Comparison of ENCODE assay signal across 8 cellular contexts in the genomic region with DNA sequence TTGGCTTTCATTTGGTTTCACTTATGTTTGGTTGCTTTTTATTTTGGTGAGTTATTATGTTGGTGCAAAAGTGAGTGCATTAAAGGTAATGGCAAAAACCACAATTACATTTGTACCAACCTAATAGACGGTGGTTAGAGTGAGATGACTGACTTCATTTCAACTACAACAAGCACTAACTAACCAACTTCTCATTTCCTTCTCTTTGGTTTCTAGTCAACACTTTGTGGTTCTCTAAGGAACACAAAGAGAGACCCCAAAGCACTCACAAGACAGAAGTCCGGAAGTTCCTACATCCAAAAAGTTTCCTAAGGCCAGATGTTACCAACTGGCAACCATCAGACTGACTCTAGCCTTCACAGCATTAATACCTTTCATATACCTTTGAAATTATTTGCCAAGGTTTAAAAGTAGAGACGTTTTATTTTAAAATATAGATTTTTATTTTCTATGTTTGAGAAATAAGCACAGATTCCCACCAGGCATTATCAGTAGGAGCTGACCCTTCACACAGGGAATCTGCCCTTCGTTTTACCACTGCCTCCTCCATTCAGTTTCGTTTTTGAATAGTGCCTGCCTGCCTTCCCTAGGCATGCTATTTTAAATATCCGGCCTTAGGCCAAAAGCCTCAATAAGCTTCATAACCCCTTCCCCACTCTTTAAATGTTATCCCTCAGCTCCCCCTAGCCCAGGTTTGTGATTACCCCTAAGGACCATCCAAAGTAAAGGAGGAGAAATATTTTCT.
A peak's percentile ranks its signal among the peaks of the same experiment; 100 is the strongest.
DNase-seq lines count a peak whose midpoint lies in the region; ATAC-seq lines count a peak whose summit lies in the region.

No MANE protein-coding gene starts in this region.

- H3K27ac ChIP-seq in CD8-positive, alpha-beta memory T cell (ENCODE audit: low read depth, low read length): no peak overlapping the region

- H3K4me3 ChIP-seq in CD8-positive, alpha-beta memory T cell (ENCODE audit: low read length): no peak overlapping the region
- no peak overlapping the region for H3K4me3 ChIP-seq in H7 (ENCODE audit: insufficient read depth, low read depth, low read length)

- no peaks in the 10 kb centered on the region for H3K36me3 ChIP-seq in CD8-positive, alpha-beta memory T cell (ENCODE audit: insufficient read depth, low read length)
- no peaks in the 10 kb centered on the region for H3K36me3 ChIP-seq in H7 (replicated peaks; ENCODE audit: control insufficient read depth, insufficient read depth, low read length)

- peak overlapping the region; percentile 68 to 95 (median 86) for H3K27ac Mint-ChIP-seq in CD8-positive, alpha-beta memory T cell
- peak overlapping the region; percentile 78 for H3K27ac Mint-ChIP-seq in activated CD4-positive, alpha-beta memory T cell treated with anti-CD3 and anti-CD28 coated beads, Interleukin-2, amount 10 ng/mL, durations not matched to agents 7 days and 5 days

- H3K9me3 Mint-ChIP-seq in CD8-positive, alpha-beta memory T cell: peaks cover 0 to 2% (median 0%) of the 10 kb centered on the region in 5 donors
- peaks cover 19% of the 10 kb centered on the region for H3K9me3 Mint-ChIP-seq in activated CD4-positive, alpha-beta memory T cell treated with anti-CD3 and anti-CD28 coated beads, Interleukin-2, amount 10 ng/mL, durations not matched to agents 7 days and 5 days

- H3K4me1 Mint-ChIP-seq in CD8-positive, alpha-beta memory T cell: peaks cover 32 to 72% (median 45%) of the 10 kb centered on the region in 3 donors
- peaks cover 44% of the 10 kb centered on the region for H3K4me1 Mint-ChIP-seq in activated CD4-positive, alpha-beta memory T cell treated with anti-CD3 and anti-CD28 coated beads, Interleukin-2, amount 10 ng/mL, durations not matched to agents 7 days and 5 days

- H3K27me3 ChIP-seq in CD8-positive, alpha-beta memory T cell (ENCODE audit: insufficient read depth, low read length, poor library complexity, severe bottlenecking): no peaks in the 10 kb centered on the region
- no peaks in the 10 kb centered on the region for H3K27me3 ChIP-seq in H7 (ENCODE audit: control insufficient read depth, insufficient read depth, low read length)

- POLR2A ChIA-PET in CD8-positive, alpha-beta memory T cell (lab: Charles Lee): interaction anchor here (0.5 to 0.7 kb wide), 3 partner anchors 9 to 41 kb away, joined by 3 to 4 read pairs (median 3); no protein-coding TSS in a partner anchor
- POLR2A ChIA-PET in activated CD4-positive, alpha-beta memory T cell treated with anti-CD3 and anti-CD28 coated beads, Interleukin-2, amount 10 ng/mL, durations not matched to agents 7 days and 5 days (lab: Charles Lee): interaction anchor here (0.9 to 1.7 kb wide), 2 partner anchors 27 to 31 kb away, joined by 4 to 6 read pairs; no protein-coding TSS in a partner anchor

- no peaks in the 10 kb centered on the region for H3K36me3 Mint-ChIP-seq in CD8-positive, alpha-beta memory T cell
- H3K36me3 Mint-ChIP-seq in activated CD4-positive, alpha-beta memory T cell treated with anti-CD3 and anti-CD28 coated beads, Interleukin-2, amount 10 ng/mL, durations not matched to agents 7 days and 5 days (ENCODE audit: low read depth): peaks cover 17% of the 10 kb centered on the region

- peak overlapping the region in 6 of 7 donors; percentile 19 to 65 (median 50) for H3K4me3 Mint-ChIP-seq in CD8-positive, alpha-beta memory T cell
- H3K4me3 Mint-ChIP-seq in activated CD4-positive, alpha-beta memory T cell treated with anti-CD3 and anti-CD28 coated beads, Interleukin-2, amount 10 ng/mL, durations not matched to agents 7 days and 5 days: peak overlapping the region; percentile 7

- peak in 2 of 5 donors; percentile 40 to 66 for DNase-seq in CD8-positive, alpha-beta memory T cell
- no peak for DNase-seq in activated CD4-positive, alpha-beta memory T cell treated with anti-CD3 and anti-CD28 coated beads, Interleukin-2, amount 10 ng/mL, durations not matched to agents 7 days and 5 days
- DNase-seq in germinal center (ENCODE audit: low spot score) (no peak), H7 (no peak), left lobe of liver (ENCODE audit: low spot score) (no peak), NCI-H226 (no peak)

- no peaks in the 10 kb centered on the region for H3K27me3 Mint-ChIP-seq in CD8-positive, alpha-beta memory T cell
- H3K27me3 Mint-ChIP-seq in activated CD4-positive, alpha-beta memory T cell treated with anti-CD3 and anti-CD28 coated beads, Interleukin-2, amount 10 ng/mL, durations not matched to agents 7 days and 5 days: no peaks in the 10 kb centered on the region

- peak; percentile 65 for ATAC-seq in GM19463 (IDR thresholded peaks at IDR 0.05; ENCODE audit: unreplicated experiment)
- peak; percentile 71 for ATAC-seq in HG03139 (IDR thresholded peaks at IDR 0.05; ENCODE audit: unreplicated experiment)
- ATAC-seq in left lobe of liver: no peak

- CTCF ChIA-PET in CD8-positive, alpha-beta memory T cell (lab: Charles Lee): interaction anchor here (1.3 kb wide), 1 partner anchor 12 kb away, joined by 3 read pairs; no protein-coding TSS in a partner anchor
- CTCF ChIA-PET in activated CD4-positive, alpha-beta memory T cell treated with anti-CD3 and anti-CD28 coated beads, Interleukin-2, amount 10 ng/mL, durations not matched to agents 7 days and 5 days (lab: Charles Lee): no interaction called here

- no peaks in the 10 kb centered on the region for H3K9me3 ChIP-seq in CD8-positive, alpha-beta memory T cell (ENCODE audit: low read length)

- peaks cover 34% of the 10 kb centered on the region for H3K4me1 ChIP-seq in CD8-positive, alpha-beta memory T cell (ENCODE audit: insufficient read depth, low read length)
